11 cellular contexts compared by ENCODE assay signal in the genomic region with DNA sequence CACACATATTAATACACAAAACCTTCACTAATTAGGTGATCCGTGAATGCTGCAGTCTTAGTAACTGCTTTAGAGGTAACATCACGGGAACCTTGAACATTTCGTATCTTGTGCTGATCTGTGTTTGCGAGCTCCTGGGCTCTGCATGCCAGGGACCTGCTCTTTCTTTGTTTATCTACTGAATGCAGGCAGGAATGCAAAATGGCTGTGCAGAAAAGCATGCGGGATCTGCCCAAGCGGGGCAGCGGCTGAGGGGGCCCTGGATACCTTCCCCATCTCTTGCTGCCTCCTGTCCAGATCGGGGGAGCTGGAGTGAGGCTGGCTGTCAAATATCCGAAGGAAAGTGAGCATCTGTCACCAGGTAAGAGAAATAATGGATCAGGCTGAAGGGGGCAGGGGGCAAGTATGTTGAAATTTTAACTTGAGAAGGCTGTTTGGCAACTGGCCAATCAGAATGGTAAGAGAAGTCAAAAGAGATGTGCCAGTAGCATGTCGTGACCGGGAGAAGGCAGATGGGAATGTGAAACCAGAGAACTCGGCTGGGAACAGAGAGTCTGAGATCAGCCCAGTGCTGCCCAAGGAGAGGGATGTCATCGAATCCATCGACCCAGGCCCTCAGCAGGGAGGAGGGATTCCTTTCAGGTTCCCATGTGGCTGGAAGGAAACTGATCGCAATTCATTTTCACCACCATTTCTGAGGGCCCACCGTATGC.
DNase-seq lines count a peak whose midpoint lies in the region; ATAC-seq and TF ChIP-seq lines count a peak whose summit lies in the region.
"Had no signal": no experiment of that assay in that cellular context is flagged by ENCODE, and none has a peak within 500 bp of the region (broad histone marks: within the 10 kb centered on the region; RNA-seq: fewer than 3 reads in every experiment).

No MANE protein-coding gene starts in this region.

- 51 to 59% (median 52%) methylated on average over 16 of the region's 16 CpGs for WGBS in stomach, 5 donors

- H3K4me1 ChIP-seq in RWPE2 (ENCODE audit: insufficient read depth, poor library complexity, severe bottlenecking) (peaks cover 23% of the 10 kb centered on the region), iPS-18a (ENCODE audit: control insufficient read depth, low read depth, low read length) (peaks cover 20% of the 10 kb centered on the region), stomach (peaks cover 0 to 47% (median 30%) of the 10 kb centered on the region in 4 donors)

- H3K36me3 ChIP-seq in RWPE2 (ENCODE audit: low read depth) (no peaks in the 10 kb centered on the region), iPS-18a (ENCODE audit: control insufficient read depth, low read depth, low read length) (no peaks in the 10 kb centered on the region), stomach (peaks cover 0 to 25% (median 1%) of the 10 kb centered on the region in 4 donors)
- H3K36me3 ChIP-seq: suprapubic skin had no signal

- TF ChIP-seq CTCF in RWPE2 (IDR thresholded peaks at IDR 0.05; ENCODE audit: poor library complexity, severe bottlenecking) (no peak), stomach (IDR thresholded peaks at IDR 0.05) (no peak)

- no peak overlapping the region for H3K4me3 ChIP-seq in RWPE2 (ENCODE audit: severe bottlenecking)
- H3K4me3 ChIP-seq in iPS-18a (ENCODE audit: low read length), result no peak overlapping the region
- H3K4me3 ChIP-seq in stomach, result no peak overlapping the region
- H3K4me3 ChIP-seq: suprapubic skin had no signal

- H3K9me3 ChIP-seq in RWPE2 (ENCODE audit: severe bottlenecking) (no peaks in the 10 kb centered on the region), iPS-18a (ENCODE audit: control insufficient read depth, low read depth, low read length) (no peaks in the 10 kb centered on the region), stomach (no peaks in the 10 kb centered on the region)
- H3K9me3 ChIP-seq: suprapubic skin had no signal

- H3K27me3 ChIP-seq in RWPE2 (ENCODE audit: insufficient read depth, poor library complexity, severe bottlenecking) (no peaks in the 10 kb centered on the region), iPS-18a (ENCODE audit: control insufficient read depth, insufficient read depth, low read length) (no peaks in the 10 kb centered on the region), stomach (no peaks in the 10 kb centered on the region)
- H3K27me3 ChIP-seq: suprapubic skin had no signal

- ATAC-seq in RWPE2 (ENCODE audit: low read depth), result peak; percentile 67
- no peak for ATAC-seq in GM18861 (IDR thresholded peaks at IDR 0.05; ENCODE audit: unreplicated experiment)

- intact Hi-C loops in stomach (cut with DNase I; ENCODE audit: low total_unique reads), result no loop called here

- peak overlapping the region; percentile 7 for H3K9ac ChIP-seq in iPS-18a (ENCODE audit: low read length)

- DNase-seq in NCI-H345 treated with DMSO at 0.1 percent for 48 hours (lab: John Stamatoyannopoulos, UW; ENCODE audit: unreplicated experiment) (peak; percentile 7), NCI-H345 (lab: John Stamatoyannopoulos, UW) (no peak), RWPE2 (ENCODE audit: low spot score) (no peak), stomach (no peak), ecto neural progenitor cell (ENCODE audit: low spot score) (no peak), NCI-H1048 (lab: John Stamatoyannopoulos, UW) (no peak)
- DNase-seq: activated CD4-positive, alpha-beta T cell treated with anti-CD3 and anti-CD28 coated beads, Interleukin-2, amount 50 U/mL, for 1 hour; GDM1 had no signal

- H3K27ac ChIP-seq in RWPE2 (ENCODE audit: poor library complexity, severe bottlenecking) (peak overlapping the region; percentile 78), iPS-18a (ENCODE audit: low read length) (peak overlapping the region; percentile 0), stomach (peak overlapping the region in 3 of 5 donors; percentile 37 to 70 (median 53))
- H3K27ac ChIP-seq: suprapubic skin had no signal

- TF ChIP-seq EP300 in stomach (IDR thresholded peaks at IDR 0.05), result no peak

- TF ChIP-seq POLR2A in stomach (IDR thresholded peaks at IDR 0.05), result no peak

Comparison
In these comparisons a context has a peak if more than half of its experiments do, and no peak if none do; other contexts are left out.
1. H3K27ac ChIP-seq: peak in every context shown above with its lines; median percentile 78 in RWPE2; 53 in stomach; 0 in iPS-18a.